Comparison of ENCODE assay signal across 8 cellular contexts in the genomic region with DNA sequence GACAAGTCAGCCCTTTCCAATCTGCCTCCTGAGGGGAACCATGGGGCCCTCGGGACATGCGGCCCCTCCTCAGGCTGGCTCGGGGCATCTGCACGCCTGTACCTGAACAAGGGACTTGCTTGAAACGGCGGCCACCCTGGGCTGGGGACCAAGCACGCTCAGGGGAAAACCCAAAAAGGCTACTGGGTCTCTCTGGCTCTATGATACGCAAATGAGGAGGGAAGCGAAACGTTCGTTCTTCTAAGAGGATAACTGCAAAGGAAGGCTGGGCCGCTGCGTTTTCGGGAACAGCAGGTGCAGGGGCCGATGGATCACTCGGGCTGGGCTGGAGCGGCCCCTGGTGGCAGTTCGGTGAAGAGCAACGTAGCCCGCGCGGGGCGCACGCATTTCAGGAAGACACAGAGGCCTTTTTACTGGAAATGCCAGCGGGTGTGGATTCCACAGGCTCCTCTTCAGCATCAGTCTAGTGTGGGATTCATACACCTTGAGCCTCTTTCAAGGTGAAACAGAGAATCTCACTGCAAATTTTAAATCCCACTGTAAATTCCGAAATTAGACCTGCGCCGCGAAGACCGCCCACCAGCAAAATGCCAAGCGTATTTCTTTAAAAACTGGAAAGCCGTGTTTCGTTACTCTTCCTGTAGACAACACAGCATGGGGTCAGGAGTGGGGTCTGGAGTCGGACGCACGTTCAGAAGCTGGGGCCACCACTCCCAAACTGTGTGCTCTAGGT. TPM values are rescaled to one million over a fixed set of nuclear protein-coding genes. Genes with fewer than 3 reads are reported as not detected.
A peak's percentile ranks its signal among the peaks of the same experiment; 100 is the strongest.
DNase-seq lines count a peak whose midpoint lies in the region; ATAC-seq and TF ChIP-seq lines count a peak whose summit lies in the region.
"Not testable (repeated sequence)": the region's sequence is repeated elsewhere in the genome, so short reads cannot be mapped to it uniquely, and the experiment has no call there.

No MANE protein-coding gene starts in this region.

- CTCF ChIA-PET in BJ (lab: Yijun Ruan, JAX) = interaction anchor here (0.8 to 3.6 kb wide), 14 partner anchors 9 to 139 kb away, joined by 3 to 39 read pairs (median 4); no protein-coding TSS in a partner anchor

- H3K36me3 Mint-ChIP-seq in chondrocyte (ENCODE audit: low read depth) = not testable (repeated sequence)

- H3K27ac Mint-ChIP-seq in chondrocyte (ENCODE audit: unreplicated experiment) = not testable (repeated sequence)

- DNase-seq in BJ (ENCODE audit: low read depth); chondrocyte (ENCODE audit: low spot score): not testable (repeated sequence)
- DNase-seq in NCI-H82 (lab: John Stamatoyannopoulos, UW) = peak; percentile 79
- peak; percentile 87 to 89 for DNase-seq in activated CD4-positive, alpha-beta T cell treated with anti-CD3 and anti-CD28 coated beads, Interleukin-2, amount 50 U/mL, for 24 hours (ENCODE audit: low read depth in 1 of 2, low spot score in 1 of 2)
- peak; percentile 80 for DNase-seq in left kidney (ENCODE audit: low read depth, low spot score)
- peak; percentile 89 for DNase-seq in stimulated activated CD4-positive, alpha-beta T cell treated with anti-CD3 and anti-CD28 coated beads, Interleukin-4, amount 100 ng/mL, for 24 hours

- not testable (repeated sequence) for H3K4me1 Mint-ChIP-seq in chondrocyte (ENCODE audit: low read depth)

- H3K27me3 Mint-ChIP-seq in chondrocyte (ENCODE audit: low read depth) = peaks cover 20% of the 10 kb centered on the region

- TF ChIP-seq CTCF in BJ (IDR thresholded peaks at IDR 0.05; ENCODE audit: insufficient read depth, low read depth, low read length) (peak; percentile 92), chondrocyte (IDR thresholded peaks at IDR 0.05) (peak; percentile 93)

- H3K4me3 Mint-ChIP-seq in chondrocyte (ENCODE audit: unreplicated experiment) = not testable (repeated sequence)

- H3K27me3 ChIP-seq in BJ (ENCODE audit: control insufficient read depth, insufficient read depth, low read length) = not testable (repeated sequence)

- H3K4me3 ChIP-seq in BJ (ENCODE audit: low read depth, low read length) = not testable (repeated sequence)

- POLR2A ChIA-PET in BJ (lab: Charles Lee) = not testable (repeated sequence)

- ATAC-seq in GM19351 (IDR thresholded peaks at IDR 0.05; ENCODE audit: unreplicated experiment) = peak; percentile 72
- peak; percentile 86 for ATAC-seq in HG03354 (IDR thresholded peaks at IDR 0.05; ENCODE audit: poor library complexity, severe bottlenecking, unreplicated experiment)

- H3K36me3 ChIP-seq in BJ (ENCODE audit: control insufficient read depth, insufficient read depth, low read length) = not testable (repeated sequence)

- not testable (repeated sequence) for H3K9me3 Mint-ChIP-seq in chondrocyte (ENCODE audit: low read depth)

RNA-seq across cellular contexts. Expression of gene CA5A, which starts 27.0 kb away (rescaled TPM):
- not detected in 2 replicates for polyA plus RNA-seq in BJ (2011; rRNA removed)
- polyA minus RNA-seq in BJ (2011; rRNA and poly(A)+ RNA removed) = not detected in 2 replicates
- total RNA-seq in chondrocyte = not detected in 3 replicates

RNA-seq across cellular contexts. Expression of gene SLC7A5, which starts 40.1 kb away (rescaled TPM):
- 39.2 and 60.2 TPM in 2 replicates for polyA plus RNA-seq in BJ (2011; rRNA removed)
- polyA minus RNA-seq in BJ (2011; rRNA and poly(A)+ RNA removed) = 41.0 and 64.7 TPM in 2 replicates
- 53.6 to 249 TPM (median 248 TPM) in 3 replicates for total RNA-seq in chondrocyte

RNA-seq across cellular contexts. Expression of gene BANP, which starts 41.9 kb away (rescaled TPM):
- 11.4 and 16.5 TPM in 2 replicates for polyA plus RNA-seq in BJ (2011; rRNA removed)
- polyA minus RNA-seq in BJ (2011; rRNA and poly(A)+ RNA removed) = 22.2 and 24.1 TPM in 2 replicates
- 15.0 to 19.3 TPM (median 16.7 TPM) in 3 replicates for total RNA-seq in chondrocyte
